Comparison of ENCODE assay signal across 23 cellular contexts in the genomic region with DNA sequence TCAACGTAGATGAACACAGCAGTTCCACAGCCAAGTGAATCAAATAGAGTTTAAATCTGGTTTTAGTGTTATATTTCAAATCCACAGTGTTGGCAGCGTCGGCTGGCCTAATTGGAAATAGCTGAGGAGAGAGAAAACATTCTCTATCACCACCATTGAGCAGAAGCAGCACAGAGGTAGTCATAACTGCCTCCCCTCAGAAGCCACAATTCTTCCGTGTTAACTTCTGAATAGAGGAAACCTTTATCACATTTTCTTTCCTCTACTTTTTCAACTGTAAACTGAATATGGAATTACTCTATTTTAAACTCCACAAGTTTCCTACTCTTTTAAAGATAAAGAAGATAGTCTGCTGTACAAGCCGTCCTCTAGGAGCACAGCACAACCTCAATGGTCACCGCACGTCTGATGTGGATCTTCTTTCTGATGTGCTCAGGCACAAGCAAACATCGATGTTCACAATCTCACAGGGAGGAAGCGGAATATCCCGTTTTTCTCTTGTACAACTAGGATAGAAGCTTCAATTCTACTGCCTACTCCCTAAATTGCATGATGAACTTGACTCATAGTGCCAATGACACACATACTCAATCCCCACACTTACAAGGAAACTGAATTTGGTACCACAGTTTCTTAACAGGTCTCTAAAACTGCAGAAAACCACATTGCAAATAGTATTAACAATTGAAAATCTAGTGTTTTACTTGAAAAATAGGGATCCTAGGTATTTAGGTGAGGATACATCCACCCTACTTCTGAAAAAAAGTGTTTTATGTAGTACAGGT.
"Had no signal": no experiment of that assay in that cellular context is flagged by ENCODE, and none has a peak within 500 bp of the region (broad histone marks: within the 10 kb centered on the region; RNA-seq: fewer than 3 reads in every experiment).

No MANE protein-coding gene starts in this region.

- H3K4me1 ChIP-seq: ascending aorta, foreskin keratinocyte, lower lobe of right lung, right lobe of liver had no signal

- H3K4me1 Mint-ChIP-seq: activated B cell treated with CpG ODN at 0.5 μM for 24 hours; activated CD4-positive, alpha-beta T cell treated with anti-CD3 and anti-CD28 coated beads for 36 hours; immature natural killer cell; naive B cell had no signal

- H3K27ac ChIP-seq: ascending aorta, brain microvascular endothelial cell, foreskin keratinocyte, hepatocyte, lower lobe of right lung, right lobe of liver, skin epidermis, transverse colon had no signal

- H3K27ac Mint-ChIP-seq: activated B cell treated with CpG ODN at 0.5 μM for 24 hours; activated CD4-positive, alpha-beta T cell treated with anti-CD3 and anti-CD28 coated beads for 36 hours; immature natural killer cell; naive B cell had no signal

- DNase-seq: activated B cell treated with CpG ODN at 0.5 μM for 24 hours; activated CD4-positive, alpha-beta T cell treated with anti-CD3 and anti-CD28 coated beads for 36 hours; activated CD4-positive, alpha-beta T cell treated with anti-CD3 and anti-CD28 coated beads, Interleukin-2, amount 50 U/mL, for 4 hours; activated naive CD4-positive, alpha-beta T cell treated with Interleukin-2 at 50 U/mL for 16 hours; brain microvascular endothelial cell; dermis blood vessel endothelial cell; effector CD8-positive, alpha-beta T cell; erythroblast; foreskin keratinocyte; immature natural killer cell; lower lobe of right lung; mesendoderm; mucosa of descending colon; naive B cell; occipital lobe; right lobe of liver; stimulated activated CD4-positive, alpha-beta T cell treated with anti-CD3 and anti-CD28 coated beads, Interleukin-1b, Interleukin-23, amount 100 ng/mL, for 48 hours; transverse colon had no signal

- ATAC-seq: activated CD4-positive, alpha-beta T cell treated with anti-CD3 and anti-CD28 coated beads for 36 hours; foreskin keratinocyte; left lobe of liver; lower lobe of right lung; mucosa of descending colon; right lobe of liver had no signal

- H3K9me3 Mint-ChIP-seq: activated B cell treated with CpG ODN at 0.5 μM for 24 hours, naive B cell had no signal

- H3K4me3 Mint-ChIP-seq: activated B cell treated with CpG ODN at 0.5 μM for 24 hours; activated CD4-positive, alpha-beta T cell treated with anti-CD3 and anti-CD28 coated beads for 36 hours; immature natural killer cell; naive B cell; neural crest cell had no signal

- H3K79me2 ChIP-seq: hepatocyte had no signal

- H2AFZ ChIP-seq: hepatocyte had no signal

- H3K4me2 ChIP-seq: hepatocyte had no signal

- H3K36me3 ChIP-seq: ascending aorta, brain microvascular endothelial cell, lower lobe of right lung, right lobe of liver, transverse colon had no signal

- H3K4me3 ChIP-seq: ascending aorta, hepatocyte, lower lobe of right lung, mucosa of descending colon, right lobe of liver, skin epidermis, transverse colon had no signal

- H3K36me3 Mint-ChIP-seq: immature natural killer cell, naive B cell had no signal

- H3K27me3 ChIP-seq: ascending aorta, brain microvascular endothelial cell, hepatocyte, right lobe of liver, transverse colon had no signal

- H3K27me3 Mint-ChIP-seq: activated B cell treated with CpG ODN at 0.5 μM for 24 hours had no signal
